ENCODE assay signal across 1 cellular context in genomic region chr22:33921576-33922181, GRCh38.
TF ChIP-seq lines count a peak whose summit lies in the region.

No MANE protein-coding gene starts in this region.

TF ChIP-seq in GM12878, 131 proteins besides CTCF, POLR2A, EP300 and RAD21 (continued from another document):
- TF ChIP-seq SIX5 (IDR thresholded peaks at IDR 0.05; ENCODE audit: low read depth, low read length, severe bottlenecking) (no peak), PKNOX1 (IDR thresholded peaks at IDR 0.05) (no peak), SP1 (IDR thresholded peaks at IDR 0.05; ENCODE audit: low read depth, low read length) (peak; percentile 88), SKIL (IDR thresholded peaks at IDR 0.05; ENCODE audit: low read depth, poor library complexity, severe bottlenecking) (no peak), SPI1 (IDR thresholded peaks at IDR 0.05; ENCODE audit: borderline replicate concordance, insufficient read depth, low read depth, low read length) (no peak), TARDBP (IDR thresholded peaks at IDR 0.05; ENCODE audit: borderline replicate concordance) (0 out of 2 replicates have a peak, but pooled peaks have one; percentile 26), RB1 (IDR thresholded peaks at IDR 0.05; ENCODE audit: borderline replicate concordance) (no peak), NKRF (conservative IDR thresholded peaks at IDR 0.05) (no peak), GATAD2B (conservative IDR thresholded peaks at IDR 0.05; ENCODE audit: low read depth) (no peak), FOS (IDR thresholded peaks at IDR 0.05; ENCODE audit: borderline replicate concordance, extremely low read depth, insufficient read length) (no peak), CUX1 (IDR thresholded peaks at IDR 0.05; ENCODE audit: insufficient replicate concordance, low read depth, low read length) (no peak), ZBTB4 (CRISPR knock-in tag; IDR thresholded peaks at IDR 0.05) (no peak), RAD51 (IDR thresholded peaks at IDR 0.05) (no peak), PML (IDR thresholded peaks at IDR 0.05; ENCODE audit: low read length) (no peak), NR2C1 (IDR thresholded peaks at IDR 0.05) (no peak), SMAD5 (IDR thresholded peaks at IDR 0.05; ENCODE audit: low read depth) (no peak), YY1 (IDR thresholded peaks at IDR 0.05; ENCODE audit: low read depth, low read length) (peak; percentile 59), TCF12 (IDR thresholded peaks at IDR 0.05; ENCODE audit: low read depth, low read length) (no peak), TAF1 (IDR thresholded peaks at IDR 0.05; ENCODE audit: borderline replicate concordance, low read depth, low read length) (peak; percentile 26; the same call in 1 of the 2 replicates), IKZF1 (conservative IDR thresholded peaks at IDR 0.05) (no peak), WRNIP1 (IDR thresholded peaks at IDR 0.05; ENCODE audit: borderline replicate concordance, low read depth, low read length) (no peak), FOXK2 (IDR thresholded peaks at IDR 0.05) (no peak), DPF2 (IDR thresholded peaks at IDR 0.05) (no peak), BACH1 (IDR thresholded peaks at IDR 0.05; ENCODE audit: borderline replicate concordance) (no peak), TCF3 (IDR thresholded peaks at IDR 0.05; ENCODE audit: borderline replicate concordance, insufficient read depth, low read depth, low read length) (no peak), ZNF274 (IDR thresholded peaks at IDR 0.05; ENCODE audit: insufficient read depth, insufficient read length) (no peak), MEF2A (IDR thresholded peaks at IDR 0.05; ENCODE audit: insufficient read depth, low read depth, low read length) (no peak)
- TF ChIP-seq, protein P1, sequence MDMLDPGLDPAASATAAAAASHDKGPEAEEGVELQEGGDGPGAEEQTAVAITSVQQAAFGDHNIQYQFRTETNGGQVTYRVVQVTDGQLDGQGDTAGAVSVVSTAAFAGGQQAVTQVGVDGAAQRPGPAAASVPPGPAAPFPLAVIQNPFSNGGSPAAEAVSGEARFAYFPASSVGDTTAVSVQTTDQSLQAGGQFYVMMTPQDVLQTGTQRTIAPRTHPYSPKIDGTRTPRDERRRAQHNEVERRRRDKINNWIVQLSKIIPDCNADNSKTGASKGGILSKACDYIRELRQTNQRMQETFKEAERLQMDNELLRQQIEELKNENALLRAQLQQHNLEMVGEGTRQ (IDR thresholded peaks at IDR 0.05; ENCODE audit: borderline replicate concordance, low read depth, low read length): no peak
